29 cellular contexts compared by ENCODE assay signal in the genomic region with DNA sequence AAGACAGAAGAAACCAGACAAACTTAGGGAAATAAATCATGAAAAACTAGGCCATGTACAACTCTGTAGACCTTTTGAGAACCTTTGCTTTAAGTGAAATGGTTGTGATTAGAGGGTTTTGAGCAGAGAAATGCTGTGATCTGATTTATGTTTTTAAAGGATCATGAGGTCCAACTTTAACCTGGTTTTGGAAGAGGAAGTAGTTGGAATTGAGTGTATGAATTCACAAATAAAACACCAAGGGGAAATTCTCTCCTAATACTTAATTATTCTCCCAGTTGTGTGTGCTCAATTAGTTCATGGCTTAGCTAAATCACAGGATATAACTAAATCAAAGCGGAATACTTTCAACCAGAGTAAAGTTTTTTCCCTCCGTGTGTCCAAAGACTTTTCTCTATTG.
"Had no signal": no experiment of that assay in that cellular context is flagged by ENCODE, and none has a peak within 500 bp of the region (broad histone marks: within the 10 kb centered on the region; RNA-seq: fewer than 3 reads in every experiment).

No MANE protein-coding gene starts in this region.

- H3K36me3 Mint-ChIP-seq: stimulated activated memory B cell treated with anti-CD40 and anti-IgM and Interleukin-4, amounts not matched to agents 10 μg/mL and 1 μg/mL and 100 μg/mL, for 72 hours; stimulated activated naive B cell treated with anti-CD40 and anti-IgM and Interleukin-4, amounts not matched to agents 10 μg/mL and 1 μg/mL and 100 μg/mL, for 72 hours; type B pancreatic cell had no signal

- H3K27ac Mint-ChIP-seq: stimulated activated effector memory CD8-positive, alpha-beta T cell treated with anti-CD3 and anti-CD28 coated beads, Interleukin-12 subunit alpha, Interleukin-12 subunit beta, amount 100 ng/mL, for 72 hours; stimulated activated memory B cell treated with anti-CD40 and anti-IgM and Interleukin-4, amounts not matched to agents 10 μg/mL and 1 μg/mL and 100 μg/mL, for 72 hours; stimulated activated naive B cell treated with anti-CD40 and anti-IgM and Interleukin-4, amounts not matched to agents 10 μg/mL and 1 μg/mL and 100 μg/mL, for 72 hours; stimulated activated naive CD8-positive, alpha-beta T cell treated with anti-CD3 and anti-CD28 coated beads, Interleukin-15, amount 100 ng/mL, for 72 hours; stimulated activated naive CD8-positive, alpha-beta T cell treated with anti-CD3 and anti-CD28 coated beads, Interleukin-15, Interleukin-2, amounts not matched to agents 100 ng/mL and 50 ng/mL, for 24 hours; type B pancreatic cell had no signal

- H3K27me3 ChIP-seq: suprapubic skin, testis, thyroid gland, tibial nerve, upper lobe of left lung, upper lobe of right lung, uterus, vagina had no signal

- H3K4me1 ChIP-seq: testis, upper lobe of right lung, uterus, vagina had no signal

- ATAC-seq: stimulated activated effector memory CD8-positive, alpha-beta T cell treated with anti-CD3 and anti-CD28 coated beads, Interleukin-12 subunit alpha, Interleukin-12 subunit beta, amount 100 ng/mL, for 72 hours; stimulated activated memory B cell treated with anti-CD40 and anti-IgM and Interleukin-4, amounts not matched to agents 10 μg/mL and 1 μg/mL and 100 μg/mL, for 72 hours; stimulated activated naive B cell treated with anti-CD40 and anti-IgM and Interleukin-4, amounts not matched to agents 10 μg/mL and 1 μg/mL and 100 μg/mL, for 72 hours; stimulated activated naive CD8-positive, alpha-beta T cell treated with anti-CD3 and anti-CD28 coated beads, Interleukin-15, amount 100 ng/mL, for 72 hours; stimulated activated naive CD8-positive, alpha-beta T cell treated with anti-CD3 and anti-CD28 coated beads, Interleukin-15, Interleukin-2, amounts not matched to agents 100 U/mL and 50 U/mL, for 24 hours; upper lobe of right lung had no signal

- H3K4me3 Mint-ChIP-seq: stimulated activated effector memory CD8-positive, alpha-beta T cell treated with anti-CD3 and anti-CD28 coated beads, Interleukin-12 subunit alpha, Interleukin-12 subunit beta, amount 100 ng/mL, for 72 hours; stimulated activated memory B cell treated with anti-CD40 and anti-IgM and Interleukin-4, amounts not matched to agents 10 μg/mL and 1 μg/mL and 100 μg/mL, for 72 hours; stimulated activated naive B cell treated with anti-CD40 and anti-IgM and Interleukin-4, amounts not matched to agents 10 μg/mL and 1 μg/mL and 100 μg/mL, for 72 hours; stimulated activated naive CD8-positive, alpha-beta T cell treated with anti-CD3 and anti-CD28 coated beads, Interleukin-15, amount 100 ng/mL, for 72 hours; stimulated activated naive CD8-positive, alpha-beta T cell treated with anti-CD3 and anti-CD28 coated beads, Interleukin-15, Interleukin-2, amounts not matched to agents 100 ng/mL and 50 ng/mL, for 24 hours; type B pancreatic cell had no signal

- H3K9me3 Mint-ChIP-seq: stimulated activated effector memory CD8-positive, alpha-beta T cell treated with anti-CD3 and anti-CD28 coated beads, Interleukin-12 subunit alpha, Interleukin-12 subunit beta, amount 100 ng/mL, for 72 hours; stimulated activated memory B cell treated with anti-CD40 and anti-IgM and Interleukin-4, amounts not matched to agents 10 μg/mL and 1 μg/mL and 100 μg/mL, for 72 hours; stimulated activated naive B cell treated with anti-CD40 and anti-IgM and Interleukin-4, amounts not matched to agents 10 μg/mL and 1 μg/mL and 100 μg/mL, for 72 hours; stimulated activated naive CD8-positive, alpha-beta T cell treated with anti-CD3 and anti-CD28 coated beads, Interleukin-15, amount 100 ng/mL, for 72 hours; stimulated activated naive CD8-positive, alpha-beta T cell treated with anti-CD3 and anti-CD28 coated beads, Interleukin-15, Interleukin-2, amounts not matched to agents 100 ng/mL and 50 ng/mL, for 24 hours; type B pancreatic cell had no signal

- H3K9me3 ChIP-seq: stomach, suprapubic skin, testis, thoracic aorta, thyroid gland, tibial artery, tibial nerve, transverse colon, upper lobe of left lung, upper lobe of right lung, uterus, vagina had no signal

- H3K4me3 ChIP-seq: stomach, suprapubic skin, testis, thoracic aorta, thyroid gland, tibial artery, tibial nerve, transverse colon, upper lobe of left lung, upper lobe of right lung, uterus, vagina had no signal

- H3K27ac ChIP-seq: stomach, suprapubic skin, testis, thoracic aorta, thyroid gland, tibial artery, tibial nerve, transverse colon, upper lobe of left lung, upper lobe of right lung, uterus, vagina had no signal

- FAIRE-seq: urothelium cell line had no signal

- DNase-seq: stimulated activated CD4-positive, alpha-beta T cell treated with anti-CD3 and anti-CD28 coated beads, Interleukin-2, amount 100 ng/mL, for 24 hours; stimulated activated CD4-positive, alpha-beta T cell treated with anti-CD3 and anti-CD28 coated beads, Interleukin-4, amount 100 ng/mL, for 1 hour; stimulated activated CD4-positive, alpha-beta T cell treated with anti-CD3 and anti-CD28 coated beads, Interleukin-4, amount 100 ng/mL, for 24 hours; stimulated activated CD4-positive, alpha-beta T cell treated with anti-CD3 and anti-CD28 coated beads, Interleukin-4, amount 100 ng/mL, for 4 hours; stimulated activated CD8-positive, alpha-beta memory T cell treated with anti-CD3 and anti-CD28 coated beads, Interleukin-4, amount 100 ng/mL, for 48 hours; stimulated activated naive B cell treated with anti-CD40 and anti-IgM and Interleukin-4, amounts not matched to agents 10 μg/mL and 1 μg/mL and 100 μg/mL, for 72 hours; stimulated activated naive CD4-positive, alpha-beta T cell; stimulated activated naive CD4-positive, alpha-beta T cell treated with Interleukin-2 at 50 U/mL for 16 hours; stimulated activated naive CD8-positive, alpha-beta T cell treated with anti-CD3 and anti-CD28 coated beads, Interleukin-15, amount 100 ng/mL, for 72 hours; stimulated activated naive CD8-positive, alpha-beta T cell treated with anti-CD3 and anti-CD28 coated beads, Interleukin-15, Interleukin-2, amounts not matched to agents 100 U/mL and 50 U/mL, for 24 hours; stomach; substantia nigra; testis; thyroid gland; tibial artery; transverse colon; trophoblast cell; upper lobe of left lung; upper lobe of right lung; uterus had no signal

- H3K27me3 Mint-ChIP-seq: stimulated activated memory B cell treated with anti-CD40 and anti-IgM and Interleukin-4, amounts not matched to agents 10 μg/mL and 1 μg/mL and 100 μg/mL, for 72 hours; stimulated activated naive B cell treated with anti-CD40 and anti-IgM and Interleukin-4, amounts not matched to agents 10 μg/mL and 1 μg/mL and 100 μg/mL, for 72 hours; stimulated activated naive CD8-positive, alpha-beta T cell treated with anti-CD3 and anti-CD28 coated beads, Interleukin-15, Interleukin-2, amounts not matched to agents 100 ng/mL and 50 ng/mL, for 24 hours had no signal

- H3K36me3 ChIP-seq: stomach, suprapubic skin, thoracic aorta, thyroid gland, tibial artery, tibial nerve, transverse colon, upper lobe of left lung, upper lobe of right lung, uterus, vagina had no signal
